Comparison of ENCODE assay signal across 8 cellular contexts in the genomic region with DNA sequence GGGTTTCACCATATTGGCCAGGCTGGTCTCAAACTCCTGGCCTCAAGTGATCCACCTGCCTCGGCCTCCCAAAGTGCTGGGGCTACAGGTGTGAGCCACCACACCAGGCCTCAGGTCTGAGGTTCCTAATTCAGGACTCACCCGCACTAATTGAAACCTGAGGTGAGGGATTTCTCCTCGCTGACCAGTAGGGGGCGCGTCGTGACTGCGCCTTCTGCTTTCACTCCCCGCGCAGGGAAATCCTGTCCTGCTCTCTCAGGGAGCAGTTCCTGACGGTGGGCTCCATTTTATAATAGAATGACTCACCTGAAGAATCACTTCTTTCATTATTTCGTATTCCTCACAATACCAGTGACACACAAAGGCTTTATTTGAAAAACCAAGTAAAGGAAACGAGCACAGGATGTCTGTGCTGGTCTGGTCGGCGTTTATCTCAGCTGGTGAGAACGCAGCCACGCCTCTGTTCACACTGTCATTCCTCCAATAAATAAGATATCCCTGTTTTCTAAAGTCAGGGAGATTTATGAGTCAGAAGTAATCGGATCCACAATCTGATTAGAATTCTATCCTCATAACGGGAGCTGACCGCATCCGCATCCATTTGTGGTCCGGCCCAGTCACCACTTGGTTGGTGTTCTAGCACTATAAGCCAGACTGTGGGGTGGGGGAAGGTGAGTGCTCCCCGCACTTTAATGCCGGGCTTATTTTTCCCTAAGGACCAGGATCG. TPM values are rescaled to one million over a fixed set of nuclear protein-coding genes. Genes with fewer than 3 reads are reported as not detected.
DNase-seq lines count a peak whose midpoint lies in the region; ATAC-seq and TF ChIP-seq lines count a peak whose summit lies in the region.

No MANE protein-coding gene starts in this region.

- H3K4me1 ChIP-seq in DOHH2 (ENCODE audit: control insufficient read depth, low read length) (peaks cover 5% of the 10 kb centered on the region), GM23338 (ENCODE audit: insufficient read depth) (peaks cover 9% of the 10 kb centered on the region), Loucy (ENCODE audit: insufficient read depth, low read length, poor library complexity, severe bottlenecking) (peaks cover 10% of the 10 kb centered on the region), upper lobe of right lung (peaks cover 17% of the 10 kb centered on the region)

- no peaks in the 10 kb centered on the region for H3K9me3 ChIP-seq in DOHH2 (ENCODE audit: control insufficient read depth, insufficient read depth, low read length)
- no peaks in the 10 kb centered on the region for H3K9me3 ChIP-seq in Loucy (ENCODE audit: insufficient read depth, low read depth, low read length)
- no peaks in the 10 kb centered on the region for H3K9me3 ChIP-seq in T-helper 17 cell (ENCODE audit: control insufficient read depth, low read length, poor library complexity, severe bottlenecking)
- H3K9me3 ChIP-seq in upper lobe of right lung, result no peaks in the 10 kb centered on the region

- H4K20me1 ChIP-seq in DOHH2 (ENCODE audit: control insufficient read depth, insufficient read depth, low read depth, low read length), result no peaks in the 10 kb centered on the region
- no peaks in the 10 kb centered on the region for H4K20me1 ChIP-seq in GM23338 (replicated peaks; ENCODE audit: insufficient read depth)
- H4K20me1 ChIP-seq in Loucy (ENCODE audit: insufficient read depth, low read length, poor library complexity, severe bottlenecking), result no peaks in the 10 kb centered on the region

- H3F3A ChIP-seq in DOHH2 (ENCODE audit: control insufficient read depth, insufficient read depth) (no peaks in the 10 kb centered on the region; the same call in 1 of the 2 replicates), GM23338 (replicated peaks; ENCODE audit: low read depth) (peaks cover 8% of the 10 kb centered on the region), Loucy (ENCODE audit: low read depth) (0 out of 2 replicates have a peak, but pooled peaks cover 2% of the 10 kb centered on the region)

- H3K4me2 ChIP-seq in DOHH2 (ENCODE audit: low read length) (peak overlapping the region; percentile 42), GM23338 (peak overlapping the region; percentile 73), Loucy (ENCODE audit: low read depth, low read length, poor library complexity, severe bottlenecking) (no peak overlapping the region)

- H3K4me3 Mint-ChIP-seq in GM23338 (peak overlapping the region; percentile 90), T-helper 17 cell (peak overlapping the region; percentile 71), progenitor cell of endocrine pancreas (ENCODE audit: low read depth) (peak overlapping the region; percentile 66)

- peak overlapping the region; percentile 99 for H3K27ac Mint-ChIP-seq in GM23338
- peak overlapping the region; percentile 78 for H3K27ac Mint-ChIP-seq in T-helper 17 cell
- peak overlapping the region; percentile 25 for H3K27ac Mint-ChIP-seq in progenitor cell of endocrine pancreas

- TF ChIP-seq CTCF in DOHH2 (IDR thresholded peaks at IDR 0.05; ENCODE audit: low read depth, low read length, poor library complexity, severe bottlenecking), result peak; percentile 91
- TF ChIP-seq CTCF in GM23338 (conservative IDR thresholded peaks at IDR 0.05; ENCODE audit: low read depth in 2 of 2), result peak; percentile 95 to 97
- TF ChIP-seq CTCF in Loucy (conservative IDR thresholded peaks at IDR 0.05; ENCODE audit: low read length), result peak; percentile 87
- TF ChIP-seq CTCF in progenitor cell of endocrine pancreas (IDR thresholded peaks at IDR 0.05; ENCODE audit: unreplicated experiment), result peak; percentile 96
- TF ChIP-seq CTCF in upper lobe of right lung (IDR thresholded peaks at IDR 0.05), result peak; percentile 95

- no peak overlapping the region for H3K9ac ChIP-seq in Loucy (ENCODE audit: low read depth, low read length, poor library complexity, severe bottlenecking)

- ATAC-seq in GM23338 (peak; percentile 60), T-helper 17 cell (peak; percentile 92), left ventricle myocardium superior (peak; percentile 90), upper lobe of right lung (peak; percentile 92)

- H3K4me1 Mint-ChIP-seq in GM23338 (peaks cover 25% of the 10 kb centered on the region), T-helper 17 cell (peaks cover 17% of the 10 kb centered on the region), progenitor cell of endocrine pancreas (ENCODE audit: low read depth) (peaks cover 15% of the 10 kb centered on the region)

- no peaks in the 10 kb centered on the region for H3K36me3 ChIP-seq in DOHH2 (ENCODE audit: control insufficient read depth, low read length)
- no peaks in the 10 kb centered on the region for H3K36me3 ChIP-seq in GM23338 (ENCODE audit: insufficient read depth)
- no peaks in the 10 kb centered on the region for H3K36me3 ChIP-seq in Loucy (ENCODE audit: insufficient read depth, low read length)
- H3K36me3 ChIP-seq in upper lobe of right lung, result no peaks in the 10 kb centered on the region

- peaks cover 4% of the 10 kb centered on the region; the same call in 2 of the 3 replicates for H3K9me3 Mint-ChIP-seq in GM23338
- H3K9me3 Mint-ChIP-seq in progenitor cell of endocrine pancreas (ENCODE audit: low read depth), result no peaks in the 10 kb centered on the region

- peaks cover 12% of the 10 kb centered on the region for H3K27me3 Mint-ChIP-seq in GM23338 (ENCODE audit: insufficient read depth, low read depth, poor library complexity)
- no peaks in the 10 kb centered on the region for H3K27me3 Mint-ChIP-seq in T-helper 17 cell
- peaks cover 8% of the 10 kb centered on the region for H3K27me3 Mint-ChIP-seq in progenitor cell of endocrine pancreas

- DNase-seq in GM23338 (ENCODE audit: low spot score), result peak; percentile 92
- peak; percentile 64 to 76 (median 72) for DNase-seq in T-helper 17 cell
- DNase-seq in amygdala (lab: John Stamatoyannopoulos, UW), result peak in 51 of 56 donors; percentile 9 to 80 (median 58)
- DNase-seq in left ventricle myocardium superior, result peak; percentile 82
- DNase-seq in progenitor cell of endocrine pancreas (ENCODE audit: low spot score, unreplicated experiment), result peak; percentile 60
- DNase-seq in upper lobe of right lung, result peak; percentile 90

- H3K36me3 Mint-ChIP-seq in GM23338 (ENCODE audit: low read depth) (peaks cover 6% of the 10 kb centered on the region), T-helper 17 cell (ENCODE audit: low read depth) (no peaks in the 10 kb centered on the region), progenitor cell of endocrine pancreas (ENCODE audit: insufficient read depth) (no peaks in the 10 kb centered on the region)

- intact Hi-C loops in left ventricle myocardium superior (cut with micrococcal nuclease) (loop anchor here (2.0 kb wide), 1 partner anchor 64 kb away; no protein-coding TSS in a partner anchor), upper lobe of right lung (cut with DNase I) (no loop called here)

- 0 out of 2 replicates have a peak, but pooled peaks cover 3% of the 10 kb centered on the region for H3K27me3 ChIP-seq in DOHH2 (ENCODE audit: control insufficient read depth, low read length)
- no peaks in the 10 kb centered on the region for H3K27me3 ChIP-seq in GM23338 (ENCODE audit: insufficient read depth)
- H3K27me3 ChIP-seq in Loucy (ENCODE audit: insufficient read depth, low read length, poor library complexity, severe bottlenecking), result no peaks in the 10 kb centered on the region
- no peaks in the 10 kb centered on the region for H3K27me3 ChIP-seq in upper lobe of right lung

- H2AFZ ChIP-seq in GM23338, result no peak overlapping the region; the same call in 1 of the 2 replicates
- H2AFZ ChIP-seq in Loucy (ENCODE audit: low read length), result peak overlapping the region; percentile 83

- H3K27ac ChIP-seq in DOHH2 (ENCODE audit: low read depth, low read length), result no peak overlapping the region
- H3K27ac ChIP-seq in GM23338 (ENCODE audit: low read depth), result peak overlapping the region; percentile 98
- peak overlapping the region; percentile 25 for H3K27ac ChIP-seq in upper lobe of right lung

- H3K4me3 ChIP-seq in DOHH2 (ENCODE audit: low read length), result peak overlapping the region; percentile 33; the same call in 1 of the 2 replicates
- H3K4me3 ChIP-seq in GM23338, result peak overlapping the region; percentile 58
- H3K4me3 ChIP-seq in Loucy (ENCODE audit: low read length, poor library complexity, severe bottlenecking), result no peak overlapping the region
- peak overlapping the region; percentile 37 for H3K4me3 ChIP-seq in upper lobe of right lung

- no peaks in the 10 kb centered on the region for H3K9me2 ChIP-seq in DOHH2 (replicated peaks; ENCODE audit: control insufficient read depth, low read length)
- H3K9me2 ChIP-seq in GM23338 (ENCODE audit: insufficient read depth), result no peaks in the 10 kb centered on the region
- no peaks in the 10 kb centered on the region for H3K9me2 ChIP-seq in Loucy (replicated peaks; ENCODE audit: low read depth, low read length)

- H3K79me2 ChIP-seq in DOHH2 (ENCODE audit: control insufficient read depth, low read length), result no peaks in the 10 kb centered on the region
- no peaks in the 10 kb centered on the region for H3K79me2 ChIP-seq in GM23338 (replicated peaks; ENCODE audit: insufficient read depth)
- H3K79me2 ChIP-seq in Loucy (ENCODE audit: insufficient read depth, low read length), result no peaks in the 10 kb centered on the region

TF ChIP-seq in GM23338, 12 proteins besides CTCF, POLR2A, EP300 and RAD21 (continues in another document):
- TF ChIP-seq JUNB (IDR thresholded peaks at IDR 0.05; ENCODE audit: unreplicated experiment), result no peak
- no peak for TF ChIP-seq POLR2AphosphoS5 (IDR thresholded peaks at IDR 0.05; ENCODE audit: low read depth)
- TF ChIP-seq ZNF114 (CRISPR knock-in tag; IDR thresholded peaks at IDR 0.05), result no peak
- no peak for TF ChIP-seq CREB1 (CRISPR knock-in tag; IDR thresholded peaks at IDR 0.05; ENCODE audit: low read depth)
- TF ChIP-seq, protein P1, sequence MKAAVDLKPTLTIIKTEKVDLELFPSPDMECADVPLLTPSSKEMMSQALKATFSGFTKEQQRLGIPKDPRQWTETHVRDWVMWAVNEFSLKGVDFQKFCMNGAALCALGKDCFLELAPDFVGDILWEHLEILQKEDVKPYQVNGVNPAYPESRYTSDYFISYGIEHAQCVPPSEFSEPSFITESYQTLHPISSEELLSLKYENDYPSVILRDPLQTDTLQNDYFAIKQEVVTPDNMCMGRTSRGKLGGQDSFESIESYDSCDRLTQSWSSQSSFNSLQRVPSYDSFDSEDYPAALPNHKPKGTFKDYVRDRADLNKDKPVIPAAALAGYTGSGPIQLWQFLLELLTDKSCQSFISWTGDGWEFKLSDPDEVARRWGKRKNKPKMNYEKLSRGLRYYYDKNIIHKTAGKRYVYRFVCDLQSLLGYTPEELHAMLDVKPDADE (IDR thresholded peaks at IDR 0.05), result no peak

RNA-seq across cellular contexts. Expression of gene BAG3, which starts 35.4 kb away (rescaled TPM):
- total RNA-seq in GM23338 (2014; rRNA removed; shearing (Covaris generic)), result 8.2 TPM in 2 replicates
- 8.4 and 8.6 TPM in 2 replicates for polyA plus RNA-seq in GM23338 (2016; fragmentation: Nextera tagmentation; extraction: Ambion mirVana)
- total RNA-seq in T-helper 17 cell (10 to 100 TPM; 52.0 to 52.4 TPM), left ventricle myocardium superior (151 TPM), progenitor cell of endocrine pancreas (18.0 and 19.2 TPM in 2 replicates), upper lobe of right lung (41.5 TPM)

RNA-seq across cellular contexts. Expression of gene INPP5F, which starts 39.2 kb away (rescaled TPM):
- total RNA-seq in GM23338 (2014; rRNA removed; shearing (Covaris generic)), result 80.3 and 86.0 TPM in 2 replicates
- 36.2 and 41.4 TPM in 2 replicates for polyA plus RNA-seq in GM23338 (2016; fragmentation: Nextera tagmentation; extraction: Ambion mirVana)
- 10 to 100 TPM; 10.4 to 11.9 TPM for total RNA-seq in T-helper 17 cell
- 4.0 TPM for total RNA-seq in left ventricle myocardium superior
- 46.1 and 47.0 TPM in 2 replicates for total RNA-seq in progenitor cell of endocrine pancreas
- total RNA-seq in upper lobe of right lung, result 13.9 TPM

Comparison
In these comparisons a context has a peak if more than half of its experiments do, and no peak if none do; other contexts are left out.
1. H3K27ac Mint-ChIP-seq: peak in every context shown above with its lines; median percentile 99 in GM23338; 78 in T-helper 17 cell; 25 in progenitor cell of endocrine pancreas.